33 cellular contexts compared by ENCODE assay signal in the genomic region with DNA sequence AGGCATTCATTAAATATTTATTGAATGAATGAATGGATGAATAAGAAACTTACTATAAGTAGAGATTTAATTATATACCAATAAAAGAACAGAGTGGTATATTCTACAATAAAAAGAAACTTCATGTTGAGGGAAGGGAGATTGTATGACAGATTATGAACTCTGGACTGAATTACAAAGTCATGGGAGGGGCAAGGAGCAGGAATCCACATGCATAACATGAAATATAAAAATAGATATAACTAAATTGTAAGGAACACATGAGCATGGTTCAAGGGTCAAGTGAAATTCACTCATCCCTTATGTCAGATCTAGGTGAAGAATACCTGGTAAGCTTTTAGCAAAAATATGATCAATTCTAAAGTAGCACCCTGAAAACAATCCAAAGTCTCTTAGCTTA. TPM values are rescaled to one million over a fixed set of nuclear protein-coding genes. Genes with fewer than 3 reads are reported as not detected.
DNase-seq lines count a peak whose midpoint lies in the region; ATAC-seq, FAIRE-seq and TF ChIP-seq lines count a peak whose summit lies in the region.
"Had no signal": no experiment of that assay in that cellular context is flagged by ENCODE, and none has a peak within 500 bp of the region (broad histone marks: within the 10 kb centered on the region; RNA-seq: fewer than 3 reads in every experiment).

No MANE protein-coding gene starts in this region.

- H3K9me3 ChIP-seq in mucosa of descending colon = no peaks in the 10 kb centered on the region
- H3K9me3 ChIP-seq in small intestine (ENCODE audit: control insufficient read depth, low read depth) = no peaks in the 10 kb centered on the region
- H3K9me3 ChIP-seq: A549; BE2C; BLaER1; BLaER1 treated with 17β-estradiol and CSF1 and Interleukin-3, amounts not matched to agents 10 nM and 100 nM; Caco-2 had no signal

- no peaks in the 10 kb centered on the region for H3K27me3 ChIP-seq in small intestine (ENCODE audit: control insufficient read depth in 2 of 2, insufficient read depth in 2 of 2, low read length in 2 of 2)
- H3K27me3 ChIP-seq: BE2C; BLaER1; BLaER1 treated with 17β-estradiol and CSF1 and Interleukin-3, amounts not matched to agents 10 nM and 100 nM had no signal

- DNase-seq in left colon = no peak
- DNase-seq in mucosa of descending colon = no peak
- DNase-seq in small intestine = peak; percentile 9
- no peak for DNase-seq in stimulated activated naive CD4-positive, alpha-beta T cell (lab: John Stamatoyannopoulos, UW)
- DNase-seq: 8988T; ACHN; AML-193; BE2C; C1 segment of cervical spinal cord; Caco-2; Calu3; CD4-positive, alpha-beta memory T cell; CD4-positive, alpha-beta T cell; CD4-positive, CD25-positive, alpha-beta regulatory T cell; CD8-positive, alpha-beta memory T cell; CD8-positive, alpha-beta T cell; COR-L47; DMS 273 treated with DMSO at 0.1 percent for 48 hours; DMS153; DMS53; DMS79; DMS79 treated with DMSO at 0.1 percent for 48 hours; DND-41; EL had no signal

- ATAC-seq in left colon = peak; percentile 96
- peak; percentile 87 for ATAC-seq in mucosa of descending colon
- ATAC-seq in HG02938 (IDR thresholded peaks at IDR 0.05; ENCODE audit: unreplicated experiment) = no peak
- no peak for ATAC-seq in GM21515 (IDR thresholded peaks at IDR 0.05; ENCODE audit: unreplicated experiment)
- ATAC-seq: A549; CD8-positive, alpha-beta T cell had no signal

- TF ChIP-seq CTCF in mucosa of descending colon (IDR thresholded peaks at IDR 0.05) = no peak

- H3K27ac ChIP-seq in small intestine (ENCODE audit: low read depth in 1 of 2, low read length in 1 of 2) = no peak overlapping the region
- H3K27ac ChIP-seq: 22Rv1; A549; BLaER1; BLaER1 treated with 17β-estradiol and CSF1 and Interleukin-3, amounts not matched to agents 10 nM and 100 nM; C4-2B had no signal

- intact Hi-C loops in left colon (cut with DNase I, micrococcal nuclease) = no loop called here
- intact Hi-C loops in mucosa of descending colon (cut with DNase I, micrococcal nuclease) = no loop called here

- H3K4me1 ChIP-seq in mucosa of descending colon (ENCODE audit: low read depth) (peaks cover 5% of the 10 kb centered on the region), small intestine (ENCODE audit: control insufficient read depth in 2 of 2, insufficient read depth in 1 of 2, low read depth in 1 of 2, low read length in 1 of 2) (no peaks in the 10 kb centered on the region)
- H3K4me1 ChIP-seq: BE2C; BLaER1; BLaER1 treated with 17β-estradiol and CSF1 and Interleukin-3, amounts not matched to agents 10 nM and 100 nM had no signal

- no peak for FAIRE-seq in small intestine (lab: Jason Lieb, UNC)
- FAIRE-seq: A204.1, A549, D721Med had no signal

- no peak overlapping the region for H3K4me3 ChIP-seq in mucosa of descending colon
- no peak overlapping the region for H3K4me3 ChIP-seq in small intestine (ENCODE audit: low read depth in 1 of 2, low read length in 2 of 2)
- H3K4me3 ChIP-seq: A549; BLaER1; BLaER1 treated with 17β-estradiol and CSF1 and Interleukin-3, amounts not matched to agents 10 nM and 100 nM had no signal

- H3K36me3 ChIP-seq in mucosa of descending colon (ENCODE audit: low read depth) (no peaks in the 10 kb centered on the region), small intestine (ENCODE audit: control insufficient read depth in 2 of 2, insufficient read depth in 2 of 2, low read length in 2 of 2) (no peaks in the 10 kb centered on the region)
- H3K36me3 ChIP-seq: BE2C; BLaER1; BLaER1 treated with 17β-estradiol and CSF1 and Interleukin-3, amounts not matched to agents 10 nM and 100 nM had no signal

RNA-seq across cellular contexts. Expression of a gene that starts 27.1 kb away (rescaled TPM):
- total RNA-seq in left colon (100 to 1,000 TPM in 1 of 2 donors, 10 to 100 TPM in 1; 93.9 to 101 TPM), mucosa of descending colon (100 to 1,000 TPM in 2 of 3 donors, 10 to 100 TPM in 1; 91.6 to 112 (median 109) TPM)
- polyA plus RNA-seq in small intestine = 10 to 100 TPM in 2 of 3 donors, 1 to 10 TPM in 1; 10.0 to 11.6 (median 11.6) TPM

Comparison
In these comparisons a context has a peak if more than half of its experiments do, and no peak if none do; other contexts are left out.
1. ATAC-seq: peak in left colon (single experiment) and mucosa of descending colon (single experiment); none in HG02938 (single experiment) and GM21515 (single experiment).